In the genomic region with DNA sequence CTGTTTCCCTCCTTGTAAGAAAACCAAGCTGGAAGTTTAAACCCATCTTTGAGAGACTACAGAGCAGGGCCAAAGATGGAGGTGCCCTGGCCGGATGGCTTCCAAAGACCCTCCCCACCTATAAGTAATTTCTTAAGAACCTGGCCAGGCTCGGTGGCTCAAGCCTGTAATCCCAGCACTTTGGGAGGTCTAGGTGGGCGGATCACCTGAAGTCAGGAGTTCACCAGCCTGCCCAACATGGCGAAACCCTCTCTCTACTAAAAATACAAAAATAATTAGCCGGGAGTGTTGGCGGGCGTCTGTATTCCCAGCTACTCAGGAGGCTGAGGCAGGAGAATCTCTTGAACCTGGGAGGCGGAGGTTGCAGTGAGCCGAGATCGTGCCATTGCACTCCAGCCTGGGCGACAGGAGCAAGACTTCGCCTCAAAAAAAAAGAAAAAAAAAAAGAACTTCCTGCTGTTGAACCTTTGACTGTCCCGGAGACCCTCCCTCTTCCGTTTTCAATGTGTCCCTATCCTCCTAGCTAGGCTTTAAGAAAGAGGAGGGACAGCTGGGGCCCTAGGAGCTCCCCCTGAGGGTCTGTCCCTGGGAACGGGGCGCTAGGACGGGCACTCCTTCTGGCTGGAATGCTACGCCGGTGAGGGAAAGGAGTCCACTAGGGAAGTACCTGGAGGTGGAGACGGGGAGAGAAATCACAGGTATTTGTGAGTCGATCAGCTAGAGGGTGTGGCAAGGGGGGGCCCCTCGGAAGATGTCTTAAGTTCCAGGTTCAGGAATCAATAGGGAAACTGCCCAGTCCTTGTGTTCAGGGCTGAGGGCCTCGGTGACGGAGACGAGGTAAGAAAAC, we compare ENCODE assay signal across 7 cellular contexts. TPM values are rescaled to one million over a fixed set of nuclear protein-coding genes. Genes with fewer than 3 reads are reported as not detected.
DNase-seq lines count a peak whose midpoint lies in the region; ATAC-seq, FAIRE-seq and TF ChIP-seq lines count a peak whose summit lies in the region.

No MANE protein-coding gene starts in this region.

- H2AFZ ChIP-seq in PC-3 (ENCODE audit: low read length), result peak overlapping the region; percentile 97

- POLR2A ChIA-PET in PC-3 (lab: Charles Lee; ENCODE audit: unreplicated experiment), result no interaction called here

- no peaks in the 10 kb centered on the region for H3K9me3 ChIP-seq in PC-3 (ENCODE audit: low read length)
- H3K9me3 ChIP-seq in effector memory CD4-positive, alpha-beta T cell (ENCODE audit: control insufficient read depth, low read length), result no peaks in the 10 kb centered on the region
- H3K9me3 ChIP-seq in aorta (ENCODE audit: control insufficient read depth, low read length), result no peaks in the 10 kb centered on the region

- TF ChIP-seq POLR2A in GM12891 (IDR thresholded peaks at IDR 0.05; ENCODE audit: low read depth, low read length), result no peak

- no peaks in the 10 kb centered on the region for H3K27me3 Mint-ChIP-seq in mesothelial cell of epicardium (ENCODE audit: low read depth)

- no peaks in the 10 kb centered on the region for H3K9me2 ChIP-seq in PC-3 (replicated peaks; ENCODE audit: low read length)

- DNase-seq in GM12891 (ENCODE audit: insufficient read length, low spot score), result no peak
- DNase-seq in PC-3, result peak; percentile 36
- DNase-seq in effector memory CD4-positive, alpha-beta T cell, result no peak
- DNase-seq in mesothelial cell of epicardium (ENCODE audit: low spot score in 2 of 2, unreplicated experiment in 2 of 2), result peak; percentile 39 to 75
- DNase-seq in aorta, result peak in 1 of 2 donors; percentile 55
- no peak for DNase-seq in HUDEP-2 (lab: John Stamatoyannopoulos, UW; ENCODE audit: unreplicated experiment in 76 of 76)

- H3K27ac Mint-ChIP-seq in mesothelial cell of epicardium, result peak overlapping the region; percentile 99

- CTCF ChIA-PET in PC-3 (lab: Charles Lee), result interaction anchor here (0.7 to 1.0 kb wide), 2 partner anchors 13 to 16 kb away, joined by 3 to 5 read pairs; no protein-coding TSS in a partner anchor

- peak; percentile 4 for ATAC-seq in HG02885 (IDR thresholded peaks at IDR 0.05; ENCODE audit: poor library complexity, unreplicated experiment)
- ATAC-seq in PC-3, result peak; percentile 57
- peak; percentile 27 for ATAC-seq in aorta (ENCODE audit: low FRiP score)

- TSS peak; percentile 83 for BruUV-seq in PC-3 (replicated peaks; lab: Mats Ljungman, UMichigan)

- TF ChIP-seq CTCF in PC-3 (conservative IDR thresholded peaks at IDR 0.05; ENCODE audit: low read depth, low read length), result no peak
- TF ChIP-seq CTCF in mesothelial cell of epicardium (IDR thresholded peaks at IDR 0.05; ENCODE audit: unreplicated experiment), result no peak

- H3K4me2 ChIP-seq in PC-3 (ENCODE audit: low read length), result peak overlapping the region; percentile 90

- no peaks in the 10 kb centered on the region for H3K79me2 ChIP-seq in PC-3 (ENCODE audit: low read length)

- H3K27ac ChIP-seq in PC-3 (ENCODE audit: low read length) (no peak overlapping the region), aorta (ENCODE audit: low read depth in 1 of 2, low read length in 2 of 2) (peak overlapping the region; percentile 31 to 62)
- peak overlapping the region; percentile 86 for H3K27ac ChIP-seq in effector memory CD4-positive, alpha-beta T cell (ENCODE audit: insufficient read depth, low read length, poor library complexity, severe bottlenecking)

- intact Hi-C loops in PC-3 (cut with micrococcal nuclease), result loop anchor here (1.0 kb wide), 1 partner anchor 42 kb away; no protein-coding TSS in a partner anchor
- intact Hi-C loops in aorta (cut with DNase I), result loop anchor here in 1 of 2 donors (5.0 to 10.0 kb wide), 2 partner anchors 39 to 81 kb away; a partner anchor contains a TSS

- no peaks in the 10 kb centered on the region for H4K20me1 ChIP-seq in PC-3 (ENCODE audit: low read length)

- FAIRE-seq in GM12891 (lab: Jason Lieb, UNC), result peak; percentile 5

- no peaks in the 10 kb centered on the region for H3K36me3 ChIP-seq in PC-3 (ENCODE audit: low read depth, low read length)
- no peaks in the 10 kb centered on the region for H3K36me3 ChIP-seq in effector memory CD4-positive, alpha-beta T cell (ENCODE audit: control insufficient read depth, insufficient read depth, low read length)
- no peaks in the 10 kb centered on the region for H3K36me3 ChIP-seq in aorta (ENCODE audit: control insufficient read depth in 1 of 2, insufficient read depth in 2 of 2, low read length in 1 of 2)

- H3K4me1 Mint-ChIP-seq in mesothelial cell of epicardium, result peaks cover 15% of the 10 kb centered on the region

- H3K9me3 Mint-ChIP-seq in mesothelial cell of epicardium, result peaks cover 7% of the 10 kb centered on the region

- H3K9ac ChIP-seq in PC-3 (ENCODE audit: low read length), result peak overlapping the region; percentile 66

- WGBS in aorta, 2 donors, result 8 to 12% methylated on average over 25 of the region's 25 CpGs

- H3F3A ChIP-seq in PC-3 (ENCODE audit: low read length, unreplicated experiment), result no peaks in the 10 kb centered on the region

- H3K4me3 ChIP-seq in PC-3 (ENCODE audit: low read length), result peak overlapping the region; percentile 90
- peak overlapping the region; percentile 65 for H3K4me3 ChIP-seq in effector memory CD4-positive, alpha-beta T cell (ENCODE audit: insufficient read depth, low read depth, low read length, poor library complexity, severe bottlenecking)
- peak overlapping the region; percentile 37 to 50 for H3K4me3 ChIP-seq in aorta (ENCODE audit: low read length in 2 of 2)

- peak overlapping the region; percentile 83 for H3K4me3 Mint-ChIP-seq in mesothelial cell of epicardium

- H3K36me3 Mint-ChIP-seq in mesothelial cell of epicardium, result peaks cover 9% of the 10 kb centered on the region

- no peaks in the 10 kb centered on the region for H3K27me3 ChIP-seq in PC-3 (ENCODE audit: low read length)
- no peaks in the 10 kb centered on the region for H3K27me3 ChIP-seq in effector memory CD4-positive, alpha-beta T cell (replicated peaks; ENCODE audit: control insufficient read depth, insufficient read depth, low read length, poor library complexity, severe bottlenecking)
- no peaks in the 10 kb centered on the region for H3K27me3 ChIP-seq in aorta (ENCODE audit: control insufficient read depth in 1 of 2, insufficient read depth in 2 of 2, low read length in 1 of 2)

- H3K4me1 ChIP-seq in PC-3 (ENCODE audit: insufficient read depth, low read length) (peaks cover 5% of the 10 kb centered on the region; the same call in 1 of the 2 replicates), aorta (ENCODE audit: control insufficient read depth in 1 of 2, insufficient read depth in 2 of 2, low read length in 2 of 2) (no peaks in the 10 kb centered on the region)
- peaks cover 37% of the 10 kb centered on the region for H3K4me1 ChIP-seq in effector memory CD4-positive, alpha-beta T cell (ENCODE audit: control insufficient read depth, insufficient read depth, low read length, poor library complexity, severe bottlenecking)

TF ChIP-seq in GM12891, 5 proteins besides CTCF, POLR2A, EP300 and RAD21:
- TF ChIP-seq PAX5 (IDR thresholded peaks at IDR 0.05; ENCODE audit: insufficient read depth, low read length, severe bottlenecking), result no peak
- TF ChIP-seq POLR2AphosphoS5 (IDR thresholded peaks at IDR 0.05; ENCODE audit: low read depth, low read length), result no peak
- TF ChIP-seq POU2F2 (IDR thresholded peaks at IDR 0.05; ENCODE audit: low read depth, low read length), result no peak
- no peak; the same call in 1 of the 2 replicates for TF ChIP-seq TAF1 (IDR thresholded peaks at IDR 0.05; ENCODE audit: low read depth, low read length)
- TF ChIP-seq SPI1 (IDR thresholded peaks at IDR 0.05; ENCODE audit: low read depth, low read length), result no peak

RNA-seq across cellular contexts. Expression of a gene that starts 4.8 kb away (rescaled TPM):
- polyA plus RNA-seq in GM12891 (2012; ENCODE audit: low read depth, missing spikeins), result 122 TPM
- total RNA-seq in PC-3 (2014; rRNA removed) (not detected in 2 replicates), mesothelial cell of epicardium (not detected in 3 replicates), aorta (1 to 10 TPM in 1 of 2 donors, under 1 TPM in 1; 0.65 to 1.3 TPM)
- 1 to 10 TPM; 1.0 to 1.1 TPM for polyA plus RNA-seq in aorta

RNA-seq across cellular contexts. Expression of a gene that starts 11.9 kb away (rescaled TPM):
- polyA plus RNA-seq in GM12891 (2012; ENCODE audit: low read depth, missing spikeins), result 9.2 TPM
- total RNA-seq in PC-3 (2014; rRNA removed) (23,421 and 36,790 TPM in 2 replicates), mesothelial cell of epicardium (20,234 to 21,305 TPM (median 21,148 TPM) in 3 replicates), aorta (over 10,000 TPM; 14,949 to 16,694 TPM)
- polyA plus RNA-seq in aorta, result not detected

RNA-seq across cellular contexts. Expression of a gene that starts 12.1 kb away (rescaled TPM):
- polyA plus RNA-seq in GM12891 (2012; ENCODE audit: low read depth, missing spikeins), result 14.3 TPM
- total RNA-seq in PC-3 (2014; rRNA removed) (34.9 and 37.0 TPM in 2 replicates), mesothelial cell of epicardium (16.7 to 17.8 TPM (median 17.0 TPM) in 3 replicates), aorta (10 to 100 TPM; 53.7 to 79.6 TPM)
- 100 to 1,000 TPM in 1 of 2 donors, 10 to 100 TPM in 1; 65.7 to 224 TPM for polyA plus RNA-seq in aorta

RNA-seq across cellular contexts. Expression of a gene that starts 19.0 kb away (rescaled TPM):
- 7.9 TPM for polyA plus RNA-seq in GM12891 (2012; ENCODE audit: low read depth, missing spikeins)
- total RNA-seq in PC-3 (2014; rRNA removed) (2.6 and 4.1 TPM in 2 replicates), mesothelial cell of epicardium (6.3 to 8.0 TPM (median 6.5 TPM) in 3 replicates), aorta (1 to 10 TPM in 1 of 2 donors, under 1 TPM in 1; 0.75 to 1.7 TPM)
- 1 to 10 TPM in 1 of 2 donors, under 1 TPM in 1; 0.25 to 1.8 TPM for polyA plus RNA-seq in aorta

RNA-seq across cellular contexts. Expression of a gene that starts 27.7 kb away (rescaled TPM):
- polyA plus RNA-seq in GM12891 (2012; ENCODE audit: low read depth, missing spikeins), result 19.0 TPM
- total RNA-seq in PC-3 (2014; rRNA removed), result 0.15 TPM in 1 of 2 replicates, not detected in the other
- total RNA-seq in mesothelial cell of epicardium, result 4.2 to 5.2 TPM (median 4.7 TPM) in 3 replicates
- total RNA-seq in aorta, result 10 to 100 TPM in 1 of 2 donors, 1 to 10 TPM in 1; 3.7 to 11.5 TPM
- polyA plus RNA-seq in aorta, result 1 to 10 TPM; 1.6 to 3.4 TPM

Comparison
In these comparisons a context has a peak if more than half of its experiments do, and no peak if none do; other contexts are left out.
1. DNase-seq: peak in PC-3 (single experiment) and mesothelial cell of epicardium (2 of 2); none in GM12891 (single experiment), effector memory CD4-positive, alpha-beta T cell (0 of 3) and HUDEP-2 (0 of 76).
2. ATAC-seq: peak in every context shown above with its lines; median percentile 57 in PC-3; 27 in aorta; 4 in HG02885.
3. Peak in every context shown above with its lines, with median percentiles within 50 percentile points of each other: H3K4me3 ChIP-seq.